ENCODE assay signal across 24 cellular contexts in genomic region chr14:76304536-76305473, GRCh38.
"Had no signal": no experiment of that assay in that cellular context is flagged by ENCODE, and none has a peak within 500 bp of the region (broad histone marks: within the 10 kb centered on the region; RNA-seq: fewer than 3 reads in every experiment).

No MANE protein-coding gene starts in this region.

- H3K27me3 ChIP-seq: right lobe of liver had no signal

- H3K4me3 Mint-ChIP-seq: activated T-cell treated with anti-CD3 and anti-CD28 coated beads, Interleukin-2, amount 50 U/mL, for 4 hours; activated T-helper 17 cell treated with anti-CD3 and anti-CD28 coated beads, Interleukin-2, amount 50 U/mL, for 72 hours; naive thymus-derived CD4-positive, alpha-beta T cell; stimulated activated naive CD8-positive, alpha-beta T cell treated with anti-CD3 and anti-CD28 coated beads, Interleukin-15, Interleukin-2, amounts not matched to agents 100 ng/mL and 50 ng/mL, for 24 hours had no signal

- H3K9me3 ChIP-seq: esophagus squamous epithelium, heart right ventricle, right lobe of liver, thoracic aorta had no signal

- H3K4me1 Mint-ChIP-seq: activated T-helper 17 cell treated with anti-CD3 and anti-CD28 coated beads, Interleukin-2, amount 50 U/mL, for 72 hours; naive thymus-derived CD4-positive, alpha-beta T cell had no signal

- H3K36me3 Mint-ChIP-seq: naive thymus-derived CD4-positive, alpha-beta T cell had no signal

- H3K27ac Mint-ChIP-seq: activated T-helper 17 cell treated with anti-CD3 and anti-CD28 coated beads, Interleukin-2, amount 50 U/mL, for 72 hours; naive thymus-derived CD4-positive, alpha-beta T cell; stimulated activated naive CD8-positive, alpha-beta T cell treated with anti-CD3 and anti-CD28 coated beads, Interleukin-15, Interleukin-2, amounts not matched to agents 100 ng/mL and 50 ng/mL, for 24 hours had no signal

- DNase-seq: activated CD4-positive, alpha-beta T cell treated with anti-CD3 and anti-CD28 coated beads for 48 hours; activated CD4-positive, alpha-beta T cell treated with anti-CD3 and anti-CD28 coated beads, Interleukin-2, amount 50 U/mL, for 48 hours; activated gamma-delta T cell treated with Interleukin-2 at 50 U/mL for 16 hours; activated naive CD4-positive, alpha-beta T cell treated with anti-CD3 and anti-CD28 coated beads, Interleukin-2, amount 50 U/mL, for 16 hours; activated T-cell treated with anti-CD3 and anti-CD28 coated beads, Interleukin-2, amount 50 U/mL, for 4 hours; amniotic stem cell; central memory CD4-positive, alpha-beta T cell; esophagus squamous epithelium; foreskin melanocyte; heart right ventricle; kidney glomerular epithelial cell; left ventricle myocardium superior; mammary epithelial cell; naive thymus-derived CD4-positive, alpha-beta T cell; nucleus accumbens; right lobe of liver; stimulated activated CD4-positive, alpha-beta T cell treated with anti-CD3 and anti-CD28 coated beads, Interleukin-12 subunit alpha, Interleukin-12 subunit beta, amount 100 ng/mL, for 4 hours; stimulated activated CD4-positive, alpha-beta T cell treated with anti-CD3 and anti-CD28 coated beads, Interleukin-4, amount 100 ng/mL, for 1 hour; T-helper 9 cell; trophoblast cell; WERI-Rb-1 had no signal

- H3K27ac ChIP-seq: esophagus squamous epithelium, heart right ventricle, right lobe of liver, thoracic aorta, WERI-Rb-1 had no signal

- H3K9me3 Mint-ChIP-seq: activated T-cell treated with anti-CD3 and anti-CD28 coated beads, Interleukin-2, amount 50 U/mL, for 4 hours; activated T-helper 17 cell treated with anti-CD3 and anti-CD28 coated beads, Interleukin-2, amount 50 U/mL, for 72 hours; stimulated activated naive CD8-positive, alpha-beta T cell treated with anti-CD3 and anti-CD28 coated beads, Interleukin-15, Interleukin-2, amounts not matched to agents 100 ng/mL and 50 ng/mL, for 24 hours had no signal

- H3K36me3 ChIP-seq: esophagus squamous epithelium, heart right ventricle, right lobe of liver, thoracic aorta, WERI-Rb-1 had no signal

- H3K4me1 ChIP-seq: esophagus squamous epithelium, right lobe of liver had no signal

- ATAC-seq: activated T-cell treated with anti-CD3 and anti-CD28 coated beads, Interleukin-2, amount 50 U/mL, for 4 hours; activated T-helper 17 cell treated with anti-CD3 and anti-CD28 coated beads, Interleukin-2, amount 50 U/mL, for 72 hours; heart right ventricle; left ventricle myocardium superior; naive thymus-derived CD4-positive, alpha-beta T cell; right lobe of liver had no signal

- H3K4me3 ChIP-seq: esophagus squamous epithelium, heart right ventricle, right lobe of liver, thoracic aorta had no signal
